24 cellular contexts compared by ENCODE assay signal in the genomic region with DNA sequence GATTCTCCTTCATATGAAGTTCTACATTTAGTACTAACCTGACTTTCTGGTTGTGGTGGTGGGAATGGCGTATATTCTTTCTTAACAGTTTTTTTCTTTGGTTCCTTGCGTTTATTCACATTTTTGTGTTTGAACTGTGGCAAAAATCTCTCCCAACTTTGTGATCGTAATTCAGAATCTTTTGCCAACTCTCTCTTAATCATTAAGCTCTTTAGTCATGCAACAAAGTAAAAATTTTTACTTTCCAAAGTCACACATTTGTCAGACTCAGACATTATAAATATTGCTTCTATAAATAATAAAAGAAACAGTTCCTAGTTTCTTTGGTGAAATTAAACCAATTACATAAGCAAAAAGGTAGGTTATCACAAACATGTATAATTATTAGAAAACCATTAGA.
"Had no signal": no experiment of that assay in that cellular context is flagged by ENCODE, and none has a peak within 500 bp of the region (broad histone marks: within the 10 kb centered on the region; RNA-seq: fewer than 3 reads in every experiment).

No MANE protein-coding gene starts in this region.

- ATAC-seq: activated CD8-positive, alpha-beta memory T cell treated with anti-CD3 and anti-CD28 coated beads, Interleukin-2, amount 10 ng/mL, durations not matched to agents 7 days and 5 days; activated T-helper 17 cell treated with anti-CD3 and anti-CD28 coated beads, Interleukin-2, amount 50 U/mL, for 72 hours; PC-3; T-helper 17 cell had no signal

- DNase-seq: activated B cell treated with CpG ODN at 0.5 μM for 24 hours; activated CD4-positive, alpha-beta T cell treated with anti-CD3 and anti-CD28 coated beads for 1 hour; activated CD4-positive, alpha-beta T cell treated with anti-CD3 and anti-CD28 coated beads, Interleukin-2, amount 10 ng/mL, durations not matched to agents 24 days and 14 days; activated CD4-positive, alpha-beta T cell treated with anti-CD3 and anti-CD28 coated beads, Interleukin-2, amount 50 U/mL, for 48 hours; activated CD8-positive, alpha-beta memory T cell treated with anti-CD3 and anti-CD28 coated beads, Interleukin-2, amount 10 ng/mL, durations not matched to agents 7 days and 5 days; activated gamma-delta T cell; activated naive CD4-positive, alpha-beta T cell treated with anti-CD3 and anti-CD28 coated beads, Interleukin-2, amount 10 ng/mL, durations not matched to agents 7 days and 5 days; activated naive CD8-positive, alpha-beta T cell treated with anti-CD3 and anti-CD28 coated beads for 36 hours; activated T-cell treated with anti-CD3 and anti-CD28 coated beads, Interleukin-2, amount 50 U/mL, for 48 hours; anterior cingulate cortex; caudate nucleus; Kasumi-1; NCI-H1105 treated with DMSO at 0.1 percent for 48 hours; NCI-H1436 treated with DMSO at 0.1 percent for 48 hours; NCI-H187; NCI-H2081; NCI-H446; NCI-H524; PC-3; SHP77 treated with DMSO at 0.1 percent for 48 hours; T-helper 17 cell; T-helper 9 cell had no signal

- H3K27ac Mint-ChIP-seq: activated B cell treated with CpG ODN at 0.5 μM for 24 hours; activated CD4-positive, alpha-beta T cell treated with anti-CD3 and anti-CD28 coated beads, Interleukin-2, amount 10 ng/mL, durations not matched to agents 24 days and 14 days; activated CD8-positive, alpha-beta memory T cell treated with anti-CD3 and anti-CD28 coated beads, Interleukin-2, amount 10 ng/mL, durations not matched to agents 7 days and 5 days; activated naive CD4-positive, alpha-beta T cell treated with anti-CD3 and anti-CD28 coated beads, Interleukin-2, amount 10 ng/mL, durations not matched to agents 7 days and 5 days; activated naive CD8-positive, alpha-beta T cell treated with anti-CD3 and anti-CD28 coated beads for 36 hours; activated T-helper 17 cell treated with anti-CD3 and anti-CD28 coated beads, Interleukin-2, amount 50 U/mL, for 72 hours; T-helper 17 cell had no signal

- H3K9me3 Mint-ChIP-seq: activated B cell treated with CpG ODN at 0.5 μM for 24 hours; activated CD4-positive, alpha-beta T cell treated with anti-CD3 and anti-CD28 coated beads, Interleukin-2, amount 10 ng/mL, durations not matched to agents 24 days and 14 days; activated naive CD4-positive, alpha-beta T cell treated with anti-CD3 and anti-CD28 coated beads, Interleukin-2, amount 10 ng/mL, durations not matched to agents 7 days and 5 days; activated naive CD8-positive, alpha-beta T cell treated with anti-CD3 and anti-CD28 coated beads for 36 hours; activated T-helper 17 cell treated with anti-CD3 and anti-CD28 coated beads, Interleukin-2, amount 50 U/mL, for 72 hours had no signal

- H3K27ac ChIP-seq: breast epithelium had no signal

- H3K4me3 Mint-ChIP-seq: activated B cell treated with CpG ODN at 0.5 μM for 24 hours; activated CD4-positive, alpha-beta T cell treated with anti-CD3 and anti-CD28 coated beads, Interleukin-2, amount 10 ng/mL, durations not matched to agents 24 days and 14 days; activated CD8-positive, alpha-beta memory T cell treated with anti-CD3 and anti-CD28 coated beads, Interleukin-2, amount 10 ng/mL, durations not matched to agents 7 days and 5 days; activated naive CD4-positive, alpha-beta T cell treated with anti-CD3 and anti-CD28 coated beads, Interleukin-2, amount 10 ng/mL, durations not matched to agents 7 days and 5 days; activated naive CD8-positive, alpha-beta T cell treated with anti-CD3 and anti-CD28 coated beads for 36 hours; activated T-helper 17 cell treated with anti-CD3 and anti-CD28 coated beads, Interleukin-2, amount 50 U/mL, for 72 hours; T-helper 17 cell had no signal

- H3K9me3 ChIP-seq: breast epithelium had no signal

- H3K4me3 ChIP-seq: breast epithelium had no signal

- H3K4me1 ChIP-seq: breast epithelium had no signal

- H3K27me3 ChIP-seq: breast epithelium had no signal

- H3K27me3 Mint-ChIP-seq: activated B cell treated with CpG ODN at 0.5 μM for 24 hours; activated CD4-positive, alpha-beta T cell treated with anti-CD3 and anti-CD28 coated beads, Interleukin-2, amount 10 ng/mL, durations not matched to agents 24 days and 14 days; activated CD8-positive, alpha-beta memory T cell treated with anti-CD3 and anti-CD28 coated beads, Interleukin-2, amount 10 ng/mL, durations not matched to agents 7 days and 5 days; activated naive CD4-positive, alpha-beta T cell treated with anti-CD3 and anti-CD28 coated beads, Interleukin-2, amount 10 ng/mL, durations not matched to agents 7 days and 5 days; activated naive CD8-positive, alpha-beta T cell treated with anti-CD3 and anti-CD28 coated beads for 36 hours; activated T-helper 17 cell treated with anti-CD3 and anti-CD28 coated beads, Interleukin-2, amount 50 U/mL, for 72 hours; T-helper 17 cell had no signal
